1 cellular context compared by ENCODE assay signal in genomic region chr2:694174-694573, GRCh38.
TF ChIP-seq lines count a peak whose summit lies in the region.

No MANE protein-coding gene starts in this region.

TF ChIP-seq in GM23338, 12 proteins besides CTCF, POLR2A, EP300 and RAD21 (continued from another document):
- TF ChIP-seq ZNF462 (CRISPR knock-in tag; IDR thresholded peaks at IDR 0.05) (no peak), POLR2AphosphoS5 (IDR thresholded peaks at IDR 0.05; ENCODE audit: low read depth) (no peak)
